ENCODE assay signal across 15 cellular contexts in the genomic region with DNA sequence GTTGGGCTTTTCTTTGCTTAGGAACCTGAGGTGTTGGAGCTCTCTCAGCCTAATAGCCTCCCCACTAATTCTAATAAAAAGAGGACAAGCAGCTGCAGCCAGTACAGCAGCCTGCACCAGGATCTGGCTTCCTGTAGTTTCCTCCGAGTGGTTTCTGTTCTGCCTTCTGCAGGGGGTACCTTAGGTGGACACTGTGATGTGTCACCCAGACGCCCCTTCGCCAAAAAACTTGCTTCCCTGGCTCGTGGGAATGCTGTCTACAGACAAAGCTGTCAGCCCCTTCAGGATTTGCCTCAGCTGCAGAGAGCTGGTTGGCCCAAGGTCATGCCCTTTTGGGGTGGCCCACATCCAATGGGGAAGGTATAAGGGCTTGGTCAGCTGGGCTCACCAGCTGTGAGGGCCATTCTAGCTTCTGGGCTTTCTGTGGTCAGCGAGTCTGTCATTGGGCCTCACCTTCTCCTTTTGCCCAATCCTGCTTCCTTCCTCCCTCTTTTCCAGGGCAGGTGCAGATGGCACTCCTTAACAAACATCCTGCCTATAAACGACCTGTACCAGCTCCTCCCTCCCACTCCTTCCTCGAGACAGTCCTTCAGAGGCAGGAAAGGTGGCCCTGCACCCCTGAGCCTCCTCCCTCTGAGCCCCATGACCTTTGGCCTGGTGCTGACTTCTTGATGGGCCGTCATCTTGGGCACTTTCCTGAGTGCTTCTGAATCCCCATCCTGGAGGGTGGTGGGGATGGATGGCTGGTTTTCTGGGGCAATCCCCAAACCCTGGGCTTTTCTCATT. TPM values are rescaled to one million over a fixed set of nuclear protein-coding genes. Genes with fewer than 3 reads are reported as not detected.
DNase-seq lines count a peak whose midpoint lies in the region; ATAC-seq and TF ChIP-seq lines count a peak whose summit lies in the region.
"Had no signal": no experiment of that assay in that cellular context is flagged by ENCODE, and none has a peak within 500 bp of the region (broad histone marks: within the 10 kb centered on the region; RNA-seq: fewer than 3 reads in every experiment).

No MANE protein-coding gene starts in this region.

- H3K9me3 Mint-ChIP-seq in mesothelial cell of epicardium: no peaks in the 10 kb centered on the region
- H3K9me3 Mint-ChIP-seq: naive thymus-derived CD4-positive, alpha-beta T cell had no signal

- peak overlapping the region; percentile 69 for H3K27ac ChIP-seq in caudate nucleus (ENCODE audit: low read depth, low read length)

- intact Hi-C loops in cardiac septum (cut with DNase I) (no loop called here), left cardiac atrium (cut with DNase I) (no loop called here)

- TF ChIP-seq CTCF in mesothelial cell of epicardium (IDR thresholded peaks at IDR 0.05; ENCODE audit: unreplicated experiment): no peak

- H3K4me3 Mint-ChIP-seq in mesothelial cell of epicardium: no peak overlapping the region
- H3K4me3 Mint-ChIP-seq: activated naive CD8-positive, alpha-beta T cell; naive thymus-derived CD4-positive, alpha-beta T cell had no signal

- H3K27ac Mint-ChIP-seq in mesothelial cell of epicardium: peak overlapping the region; percentile 21
- H3K27ac Mint-ChIP-seq: activated naive CD8-positive, alpha-beta T cell; naive thymus-derived CD4-positive, alpha-beta T cell had no signal

- peak; percentile 70 for DNase-seq in cardiac septum (ENCODE audit: low spot score)
- DNase-seq in left cardiac atrium: no peak
- no peak for DNase-seq in caudate nucleus (lab: John Stamatoyannopoulos, UW)
- DNase-seq in mesothelial cell of epicardium (ENCODE audit: low spot score in 2 of 2, unreplicated experiment in 2 of 2): no peak
- DNase-seq in SIG-M5 treated with dmso at 0.1 percent for 504 hours (lab: John Stamatoyannopoulos, UW; ENCODE audit: unreplicated experiment): no peak
- no peak for DNase-seq in activated CD8-positive, alpha-beta memory T cell treated with anti-CD3 and anti-CD28 coated beads, Interleukin-2, amount 50 U/mL, for 48 hours
- DNase-seq: KBM-7; naive thymus-derived CD4-positive, alpha-beta T cell; NCI-H1694; NCI-H446; right cardiac atrium; stimulated activated CD4-positive, alpha-beta T cell treated with anti-CD3 and anti-CD28 coated beads, Interleukin-2, amount 100 ng/mL, for 48 hours had no signal

- ATAC-seq in left cardiac atrium (no peak), HG02840 (IDR thresholded peaks at IDR 0.05; ENCODE audit: low FRiP score, unreplicated experiment) (no peak), HG02678 (IDR thresholded peaks at IDR 0.05; ENCODE audit: unreplicated experiment) (no peak)
- ATAC-seq: naive thymus-derived CD4-positive, alpha-beta T cell; right cardiac atrium had no signal

- no peaks in the 10 kb centered on the region for H3K27me3 Mint-ChIP-seq in mesothelial cell of epicardium (ENCODE audit: low read depth)

- H3K36me3 Mint-ChIP-seq in mesothelial cell of epicardium: no peaks in the 10 kb centered on the region
- H3K36me3 Mint-ChIP-seq: activated naive CD8-positive, alpha-beta T cell; naive thymus-derived CD4-positive, alpha-beta T cell had no signal

- H3K4me1 Mint-ChIP-seq in mesothelial cell of epicardium: peaks cover 38% of the 10 kb centered on the region

RNA-seq across cellular contexts. Expression of a gene that starts 44.0 kb away (rescaled TPM):
- total RNA-seq in cardiac septum (48.6 TPM), left cardiac atrium (10 to 100 TPM; 41.1 to 47.6 TPM), mesothelial cell of epicardium (37.5 to 46.3 TPM (median 45.4 TPM) in 3 replicates)
